In genomic region chr6:162610351-162610750, GRCh38 we compare ENCODE assay signal across 2 cellular contexts.
TF ChIP-seq lines count a peak whose summit lies in the region.

No MANE protein-coding gene starts in this region.

TF ChIP-seq in HepG2, 621 proteins besides CTCF, POLR2A, EP300 and RAD21:
- TF ChIP-seq ZFP91 (CRISPR knock-in tag; IDR thresholded peaks at IDR 0.05; ENCODE audit: borderline replicate concordance) = no peak
- TF ChIP-seq CREBL2 (CRISPR knock-in tag; IDR thresholded peaks at IDR 0.05; ENCODE audit: borderline replicate concordance) = no peak
- no peak for TF ChIP-seq PAXIP1 (CRISPR knock-in tag; conservative IDR thresholded peaks at IDR 0.05)
- TF ChIP-seq RFX1 (IDR thresholded peaks at IDR 0.05) = peak; percentile 34; the same call in 1 of the 2 replicates

TF ChIP-seq in K562, 482 proteins besides CTCF, POLR2A, EP300 and RAD21:
- peak; percentile 56 for TF ChIP-seq RFX1 (IDR thresholded peaks at IDR 0.05)
- no peak for TF ChIP-seq ZNF407 (IDR thresholded peaks at IDR 0.05; ENCODE audit: low read depth)
- TF ChIP-seq NR3C1 (CRISPR knock-in tag; IDR thresholded peaks at IDR 0.05) = no peak
TF ChIP-seq in K562: peak in this region for 1.
